Comparison of ENCODE assay signal across 1 cellular context in the genomic region with DNA sequence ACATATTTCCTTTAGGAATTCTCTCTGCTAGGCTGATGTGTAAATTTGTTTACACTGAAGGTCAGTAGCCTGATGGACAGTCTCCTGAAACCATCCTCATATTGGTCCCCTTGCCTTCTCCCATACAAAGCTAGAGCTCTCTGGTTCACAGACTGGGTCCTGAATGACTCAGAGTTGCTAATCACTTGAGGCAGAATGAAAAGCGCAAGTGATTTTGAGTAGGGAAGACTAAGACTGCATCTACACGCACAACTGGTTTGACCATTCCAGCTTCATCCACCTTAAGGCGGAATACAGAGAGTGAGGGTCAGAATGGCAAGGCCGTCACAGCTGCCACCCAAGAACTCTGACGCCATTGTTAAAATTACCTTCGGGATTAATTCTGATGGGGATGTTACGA.
TF ChIP-seq lines count a peak whose summit lies in the region.

No MANE protein-coding gene starts in this region.

TF ChIP-seq in IMR-90, 13 proteins besides CTCF, POLR2A, EP300 and RAD21:
- no peak for TF ChIP-seq CEBPB (IDR thresholded peaks at IDR 0.05; ENCODE audit: low read depth, low read length)
